Comparison of ENCODE assay signal across 23 cellular contexts in genomic region chr20:595330-596308, GRCh38. TPM values are rescaled to one million over a fixed set of nuclear protein-coding genes. Genes with fewer than 3 reads are reported as not detected.
A peak's percentile ranks its signal among the peaks of the same experiment; 100 is the strongest.
DNase-seq lines count a peak whose midpoint lies in the region; ATAC-seq and TF ChIP-seq lines count a peak whose summit lies in the region.
"Had no signal": no experiment of that assay in that cellular context is flagged by ENCODE, and none has a peak within 500 bp of the region (broad histone marks: within the 10 kb centered on the region; RNA-seq: fewer than 3 reads in every experiment).

No MANE protein-coding gene starts in this region.

- peak; percentile 37 for TF ChIP-seq CTCF in left ventricle myocardium inferior (IDR thresholded peaks at IDR 0.05; ENCODE audit: borderline replicate concordance)
- no peak for TF ChIP-seq CTCF in nephron progenitor cell (IDR thresholded peaks at IDR 0.05)

- H3K4me2 ChIP-seq in BLaER1, result peak overlapping the region; percentile 84
- H3K4me2 ChIP-seq: A549 had no signal

- H3K4me1 Mint-ChIP-seq in nephron progenitor cell, result peaks cover 51% of the 10 kb centered on the region
- peaks cover 11% of the 10 kb centered on the region for H3K4me1 Mint-ChIP-seq in activated T-helper 17 cell treated with anti-CD3 and anti-CD28 coated beads, Interleukin-2, amount 50 U/mL, for 72 hours

- peaks cover 20% of the 10 kb centered on the region for H3K4me1 ChIP-seq in BLaER1
- H3K4me1 ChIP-seq in SJCRH30, result peaks cover 5% of the 10 kb centered on the region; the same call in 1 of the 2 replicates
- H3K4me1 ChIP-seq in left ventricle myocardium inferior, result peaks cover 50% of the 10 kb centered on the region
- H3K4me1 ChIP-seq: A549, spleen had no signal

- intact Hi-C loops in left ventricle myocardium inferior (cut with micrococcal nuclease), result no loop called here

- no peak overlapping the region for H3K4me3 Mint-ChIP-seq in nephron progenitor cell
- H3K4me3 Mint-ChIP-seq in activated T-helper 17 cell treated with anti-CD3 and anti-CD28 coated beads, Interleukin-2, amount 50 U/mL, for 72 hours, result no peak overlapping the region
- H3K4me3 Mint-ChIP-seq: dendritic cell treated with granulocyte-macrophage colony-stimulating factor and Interleukin-4, amounts not matched to agents 40 ng/mL and 50 ng/mL, for 4 days; natural killer cell treated with Interleukin-12 subunit alpha and Interleukin-12 subunit beta and Interleukin-15 and Interleukin-18, amount 100 ng/mL, for 72 hours had no signal

- ATAC-seq in activated T-helper 17 cell treated with anti-CD3 and anti-CD28 coated beads, Interleukin-2, amount 50 U/mL, for 72 hours (replicated peaks), result no peak
- no peak for ATAC-seq in HG03342 (IDR thresholded peaks at IDR 0.05; ENCODE audit: unreplicated experiment)
- ATAC-seq: natural killer cell treated with Interleukin-12 subunit alpha and Interleukin-12 subunit beta and Interleukin-15 and Interleukin-18, amount 100 ng/mL, for 72 hours had no signal

- no peak overlapping the region for H3K9ac ChIP-seq in BLaER1

- peaks cover 8% of the 10 kb centered on the region for H3K27me3 Mint-ChIP-seq in nephron progenitor cell (ENCODE audit: low read depth, poor library complexity)
- H3K27me3 Mint-ChIP-seq in activated T-helper 17 cell treated with anti-CD3 and anti-CD28 coated beads, Interleukin-2, amount 50 U/mL, for 72 hours, result peaks cover 10% of the 10 kb centered on the region

- H3K27ac Mint-ChIP-seq in nephron progenitor cell, result peak overlapping the region; percentile 93
- no peak overlapping the region for H3K27ac Mint-ChIP-seq in activated T-helper 17 cell treated with anti-CD3 and anti-CD28 coated beads, Interleukin-2, amount 50 U/mL, for 72 hours
- H3K27ac Mint-ChIP-seq: dendritic cell treated with granulocyte-macrophage colony-stimulating factor and Interleukin-4, amounts not matched to agents 40 ng/mL and 50 ng/mL, for 4 days; natural killer cell treated with Interleukin-12 subunit alpha and Interleukin-12 subunit beta and Interleukin-15 and Interleukin-18, amount 100 ng/mL, for 72 hours; progenitor cell of endocrine pancreas had no signal

- peaks cover 4% of the 10 kb centered on the region; the same call in 1 of the 2 replicates for H4K20me1 ChIP-seq in BLaER1

- H3K9me3 ChIP-seq in BLaER1 (no peaks in the 10 kb centered on the region), SJCRH30 (replicated peaks) (no peaks in the 10 kb centered on the region), left ventricle myocardium inferior (replicated peaks) (no peaks in the 10 kb centered on the region)
- H3K9me3 ChIP-seq: A549, spleen had no signal

- DNase-seq in SJCRH30, result peak; percentile 53 to 64
- peak; percentile 87 for DNase-seq in left ventricle myocardium inferior
- DNase-seq in nephron progenitor cell, result no peak
- DNase-seq in T-helper 2 cell, result no peak
- no peak for DNase-seq in DMS 273 treated with DMSO at 0.1 percent for 48 hours (lab: John Stamatoyannopoulos, UW)
- DNase-seq: activated CD4-positive, alpha-beta T cell treated with anti-CD3 and anti-CD28 coated beads for 4 hours; hypothalamus; NCI-H1417 treated with DMSO at 0.1 percent for 48 hours; NCI-H2171; NCI-H526 treated with DMSO at 0.1 percent for 48 hours; spleen; stimulated activated CD4-positive, alpha-beta T cell treated with anti-CD3 and anti-CD28 coated beads, Interleukin-4, amount 100 ng/mL, for 24 hours; SW 1271 had no signal

- no peaks in the 10 kb centered on the region for H3K27me3 ChIP-seq in BLaER1
- H3K27me3 ChIP-seq in SJCRH30, result no peaks in the 10 kb centered on the region
- no peaks in the 10 kb centered on the region for H3K27me3 ChIP-seq in left ventricle myocardium inferior (ENCODE audit: low read depth)

- H3K27ac ChIP-seq in BLaER1 (no peak overlapping the region), SJCRH30 (no peak overlapping the region), left ventricle myocardium inferior (replicated peaks) (peak overlapping the region; percentile 94)
- H3K27ac ChIP-seq: A549, epithelial cell of prostate, spleen had no signal

- H3K9me3 Mint-ChIP-seq in nephron progenitor cell, result no peaks in the 10 kb centered on the region
- no peaks in the 10 kb centered on the region for H3K9me3 Mint-ChIP-seq in activated T-helper 17 cell treated with anti-CD3 and anti-CD28 coated beads, Interleukin-2, amount 50 U/mL, for 72 hours
- H3K9me3 Mint-ChIP-seq: dendritic cell treated with granulocyte-macrophage colony-stimulating factor and Interleukin-4, amounts not matched to agents 40 ng/mL and 50 ng/mL, for 4 days; natural killer cell treated with Interleukin-12 subunit alpha and Interleukin-12 subunit beta and Interleukin-15 and Interleukin-18, amount 100 ng/mL, for 72 hours had no signal

- H3K36me3 Mint-ChIP-seq in nephron progenitor cell (ENCODE audit: low read depth), result no peaks in the 10 kb centered on the region
- no peaks in the 10 kb centered on the region for H3K36me3 Mint-ChIP-seq in activated T-helper 17 cell treated with anti-CD3 and anti-CD28 coated beads, Interleukin-2, amount 50 U/mL, for 72 hours (ENCODE audit: low read depth)
- H3K36me3 Mint-ChIP-seq: natural killer cell treated with Interleukin-12 subunit alpha and Interleukin-12 subunit beta and Interleukin-15 and Interleukin-18, amount 100 ng/mL, for 72 hours had no signal

- H3K4me3 ChIP-seq in BLaER1 (no peak overlapping the region), SJCRH30 (no peak overlapping the region), left ventricle myocardium inferior (peak overlapping the region; percentile 24)
- H3K4me3 ChIP-seq: A549, spleen had no signal

- no peaks in the 10 kb centered on the region for H3K36me3 ChIP-seq in BLaER1
- no peaks in the 10 kb centered on the region for H3K36me3 ChIP-seq in SJCRH30
- no peaks in the 10 kb centered on the region for H3K36me3 ChIP-seq in left ventricle myocardium inferior
- H3K36me3 ChIP-seq: spleen had no signal

RNA-seq across cellular contexts. Expression of gene TCF15, which starts 14.5 kb away (rescaled TPM):
- total RNA-seq in SJCRH30 (2014; rRNA removed; shearing (Covaris generic)), result not detected in 2 replicates
- 11.1 TPM for total RNA-seq in left ventricle myocardium inferior
- total RNA-seq in activated T-helper 17 cell treated with anti-CD3 and anti-CD28 coated beads, Interleukin-2, amount 50 U/mL, for 72 hours, result not detected
- total RNA-seq: bronchial epithelial cell, fibroblast of villous mesenchyme, progenitor cell of endocrine pancreas had no signal

RNA-seq across cellular contexts. Expression of gene CSNK2A1, which starts 52.0 kb away (rescaled TPM):
- 167 and 200 TPM in 2 replicates for total RNA-seq in SJCRH30 (2014; rRNA removed; shearing (Covaris generic))
- total RNA-seq in left ventricle myocardium inferior, result 122 TPM
- total RNA-seq in activated T-helper 17 cell treated with anti-CD3 and anti-CD28 coated beads, Interleukin-2, amount 50 U/mL, for 72 hours, result 100 to 1,000 TPM; 141 to 145 TPM

RNA-seq across cellular contexts. Expression of gene SRXN1, which starts 57.4 kb away (rescaled TPM):
- 6.7 and 7.0 TPM in 2 replicates for total RNA-seq in SJCRH30 (2014; rRNA removed; shearing (Covaris generic))
- total RNA-seq in left ventricle myocardium inferior, result 55.3 TPM
- 10 to 100 TPM; 14.6 to 24.6 TPM for total RNA-seq in activated T-helper 17 cell treated with anti-CD3 and anti-CD28 coated beads, Interleukin-2, amount 50 U/mL, for 72 hours

Comparison
In these comparisons a context has a peak if more than half of its experiments do, and no peak if none do; other contexts are left out.
1. DNase-seq: peak in SJCRH30 (2 of 2) and left ventricle myocardium inferior (single experiment); none in nephron progenitor cell (single experiment), T-helper 2 cell (0 of 5) and DMS 273 treated with DMSO at 0.1 percent for 48 hours (single experiment).
2. RNA of gene TCF15, which starts 14.5 kb away (total RNA-seq): 11.1 TPM in left ventricle myocardium inferior (single experiment); not detected in SJCRH30 and not detected in activated T-helper 17 cell treated with anti-CD3 and anti-CD28 coated beads, Interleukin-2, amount 50 U/mL, for 72 hours; every median in the first group is over 10 times any median in the second.